Comparison of ENCODE assay signal across 1 cellular context in the genomic region with DNA sequence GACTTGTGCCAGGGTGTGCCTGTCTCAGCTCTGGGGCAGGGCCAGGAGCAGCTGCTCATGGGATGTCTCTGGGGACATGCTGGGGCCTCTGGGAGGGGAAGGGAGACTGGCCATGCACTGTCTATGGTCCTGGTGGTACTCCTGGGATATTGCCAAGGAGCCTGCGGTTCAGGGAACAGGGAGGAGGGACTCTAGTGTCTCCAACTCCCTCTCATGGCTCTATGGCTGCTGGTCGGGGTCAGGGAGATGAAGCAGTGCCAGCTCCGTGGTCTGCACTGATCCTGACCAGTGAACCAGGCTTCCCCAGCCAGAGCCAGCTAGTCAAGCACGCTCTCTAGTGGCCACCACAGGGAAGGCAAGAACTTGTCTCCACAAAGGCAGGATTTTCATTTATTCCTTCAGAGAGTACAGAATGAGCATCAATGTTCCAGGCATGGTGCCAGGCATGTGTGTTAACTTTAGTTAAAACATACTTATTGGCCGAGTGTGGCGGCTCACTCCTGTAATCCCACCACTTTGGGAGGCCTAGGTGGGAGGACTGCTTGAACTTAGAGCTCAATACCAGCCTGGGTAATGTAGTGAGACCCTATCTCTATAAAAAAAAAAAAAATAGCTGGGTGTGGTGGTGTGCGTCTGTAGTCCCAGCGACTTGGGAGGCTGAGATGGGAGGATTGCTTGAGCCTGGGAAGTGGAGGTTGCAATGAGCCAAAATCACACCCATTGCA.
A peak's percentile ranks its signal among the peaks of the same experiment; 100 is the strongest.
TF ChIP-seq lines count a peak whose summit lies in the region.

No MANE protein-coding gene starts in this region.

TF ChIP-seq in HepG2, 621 proteins besides CTCF, POLR2A, EP300 and RAD21 (continues in another document):
- TF ChIP-seq, protein P1, sequence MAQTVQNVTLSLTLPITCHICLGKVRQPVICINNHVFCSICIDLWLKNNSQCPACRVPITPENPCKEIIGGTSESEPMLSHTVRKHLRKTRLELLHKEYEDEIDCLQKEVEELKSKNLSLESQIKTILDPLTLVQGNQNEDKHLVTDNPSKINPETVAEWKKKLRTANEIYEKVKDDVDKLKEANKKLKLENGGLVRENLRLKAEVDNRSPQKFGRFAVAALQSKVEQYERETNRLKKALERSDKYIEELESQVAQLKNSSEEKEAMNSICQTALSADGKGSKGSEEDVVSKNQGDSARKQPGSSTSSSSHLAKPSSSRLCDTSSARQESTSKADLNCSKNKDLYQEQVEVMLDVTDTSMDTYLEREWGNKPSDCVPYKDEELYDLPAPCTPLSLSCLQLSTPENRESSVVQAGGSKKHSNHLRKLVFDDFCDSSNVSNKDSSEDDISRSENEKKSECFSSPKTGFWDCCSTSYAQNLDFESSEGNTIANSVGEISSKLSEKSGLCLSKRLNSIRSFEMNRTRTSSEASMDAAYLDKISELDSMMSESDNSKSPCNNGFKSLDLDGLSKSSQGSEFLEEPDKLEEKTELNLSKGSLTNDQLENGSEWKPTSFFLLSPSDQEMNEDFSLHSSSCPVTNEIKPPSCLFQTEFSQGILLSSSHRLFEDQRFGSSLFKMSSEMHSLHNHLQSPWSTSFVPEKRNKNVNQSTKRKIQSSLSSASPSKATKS (CRISPR knock-in tag; IDR thresholded peaks at IDR 0.05), result no peak
- TF ChIP-seq ZNF160 (CRISPR knock-in tag; IDR thresholded peaks at IDR 0.05) (no peak), RARA (CRISPR knock-in tag; IDR thresholded peaks at IDR 0.05) (no peak), GATAD2A (CRISPR knock-in tag; IDR thresholded peaks at IDR 0.05) (0 out of 2 replicates have a peak, but pooled peaks have one; percentile 20), FOXO1 (CRISPR knock-in tag; IDR thresholded peaks at IDR 0.05) (peak; percentile 32; the same call in 1 of the 2 replicates), ZNF205 (CRISPR knock-in tag; IDR thresholded peaks at IDR 0.05) (0 out of 2 replicates have a peak, but pooled peaks have one; percentile 47), CC2D1A (CRISPR knock-in tag; IDR thresholded peaks at IDR 0.05) (no peak), ZNF12 (CRISPR knock-in tag; IDR thresholded peaks at IDR 0.05) (peak; percentile 40; the same call in 1 of the 2 replicates), MIER3 (CRISPR knock-in tag; IDR thresholded peaks at IDR 0.05; ENCODE audit: borderline replicate concordance) (0 out of 2 replicates have a peak, but pooled peaks have one; percentile 50), NONO (IDR thresholded peaks at IDR 0.05) (no peak), NONO (CRISPR knock-in tag; conservative IDR thresholded peaks at IDR 0.05) (no peak), ERF (CRISPR knock-in tag; IDR thresholded peaks at IDR 0.05) (peak; percentile 79; the same call in 1 of the 2 replicates), STAG1 (CRISPR knock-in tag; IDR thresholded peaks at IDR 0.05) (peak; percentile 98), PRMT3 (CRISPR knock-in tag; IDR thresholded peaks at IDR 0.05; ENCODE audit: borderline replicate concordance, low read depth) (no peak), RELA (CRISPR knock-in tag; IDR thresholded peaks at IDR 0.05) (no peak), ZNF780A (CRISPR knock-in tag; IDR thresholded peaks at IDR 0.05) (no peak), HDAC2 (CRISPR knock-in tag; IDR thresholded peaks at IDR 0.05) (0 out of 2 replicates have a peak, but pooled peaks have one; percentile 18), TEAD3 (CRISPR knock-in tag; optimal IDR thresholded peaks at IDR 0.05; ENCODE audit: borderline replicate concordance) (peak; percentile 43), ZNF260 (CRISPR knock-in tag; IDR thresholded peaks at IDR 0.05; ENCODE audit: borderline replicate concordance, low read depth) (no peak)
- TF ChIP-seq, protein P2, sequence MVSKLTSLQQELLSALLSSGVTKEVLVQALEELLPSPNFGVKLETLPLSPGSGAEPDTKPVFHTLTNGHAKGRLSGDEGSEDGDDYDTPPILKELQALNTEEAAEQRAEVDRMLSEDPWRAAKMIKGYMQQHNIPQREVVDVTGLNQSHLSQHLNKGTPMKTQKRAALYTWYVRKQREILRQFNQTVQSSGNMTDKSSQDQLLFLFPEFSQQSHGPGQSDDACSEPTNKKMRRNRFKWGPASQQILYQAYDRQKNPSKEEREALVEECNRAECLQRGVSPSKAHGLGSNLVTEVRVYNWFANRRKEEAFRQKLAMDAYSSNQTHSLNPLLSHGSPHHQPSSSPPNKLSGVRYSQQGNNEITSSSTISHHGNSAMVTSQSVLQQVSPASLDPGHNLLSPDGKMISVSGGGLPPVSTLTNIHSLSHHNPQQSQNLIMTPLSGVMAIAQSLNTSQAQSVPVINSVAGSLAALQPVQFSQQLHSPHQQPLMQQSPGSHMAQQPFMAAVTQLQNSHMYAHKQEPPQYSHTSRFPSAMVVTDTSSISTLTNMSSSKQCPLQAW (CRISPR knock-in tag; IDR thresholded peaks at IDR 0.05), result 0 out of 2 replicates have a peak, but pooled peaks have one; percentile 39
- TF ChIP-seq, protein P3, sequence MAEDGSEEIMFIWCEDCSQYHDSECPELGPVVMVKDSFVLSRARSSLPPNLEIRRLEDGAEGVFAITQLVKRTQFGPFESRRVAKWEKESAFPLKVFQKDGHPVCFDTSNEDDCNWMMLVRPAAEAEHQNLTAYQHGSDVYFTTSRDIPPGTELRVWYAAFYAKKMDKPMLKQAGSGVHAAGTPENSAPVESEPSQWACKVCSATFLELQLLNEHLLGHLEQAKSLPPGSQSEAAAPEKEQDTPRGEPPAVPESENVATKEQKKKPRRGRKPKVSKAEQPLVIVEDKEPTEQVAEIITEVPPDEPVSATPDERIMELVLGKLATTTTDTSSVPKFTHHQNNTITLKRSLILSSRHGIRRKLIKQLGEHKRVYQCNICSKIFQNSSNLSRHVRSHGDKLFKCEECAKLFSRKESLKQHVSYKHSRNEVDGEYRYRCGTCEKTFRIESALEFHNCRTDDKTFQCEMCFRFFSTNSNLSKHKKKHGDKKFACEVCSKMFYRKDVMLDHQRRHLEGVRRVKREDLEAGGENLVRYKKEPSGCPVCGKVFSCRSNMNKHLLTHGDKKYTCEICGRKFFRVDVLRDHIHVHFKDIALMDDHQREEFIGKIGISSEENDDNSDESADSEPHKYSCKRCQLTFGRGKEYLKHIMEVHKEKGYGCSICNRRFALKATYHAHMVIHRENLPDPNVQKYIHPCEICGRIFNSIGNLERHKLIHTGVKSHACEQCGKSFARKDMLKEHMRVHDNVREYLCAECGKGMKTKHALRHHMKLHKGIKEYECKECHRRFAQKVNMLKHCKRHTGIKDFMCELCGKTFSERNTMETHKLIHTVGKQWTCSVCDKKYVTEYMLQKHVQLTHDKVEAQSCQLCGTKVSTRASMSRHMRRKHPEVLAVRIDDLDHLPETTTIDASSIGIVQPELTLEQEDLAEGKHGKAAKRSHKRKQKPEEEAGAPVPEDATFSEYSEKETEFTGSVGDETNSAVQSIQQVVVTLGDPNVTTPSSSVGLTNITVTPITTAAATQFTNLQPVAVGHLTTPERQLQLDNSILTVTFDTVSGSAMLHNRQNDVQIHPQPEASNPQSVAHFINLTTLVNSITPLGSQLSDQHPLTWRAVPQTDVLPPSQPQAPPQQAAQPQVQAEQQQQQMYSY (CRISPR knock-in tag; IDR thresholded peaks at IDR 0.05), result peak; percentile 76
- TF ChIP-seq, protein P4, sequence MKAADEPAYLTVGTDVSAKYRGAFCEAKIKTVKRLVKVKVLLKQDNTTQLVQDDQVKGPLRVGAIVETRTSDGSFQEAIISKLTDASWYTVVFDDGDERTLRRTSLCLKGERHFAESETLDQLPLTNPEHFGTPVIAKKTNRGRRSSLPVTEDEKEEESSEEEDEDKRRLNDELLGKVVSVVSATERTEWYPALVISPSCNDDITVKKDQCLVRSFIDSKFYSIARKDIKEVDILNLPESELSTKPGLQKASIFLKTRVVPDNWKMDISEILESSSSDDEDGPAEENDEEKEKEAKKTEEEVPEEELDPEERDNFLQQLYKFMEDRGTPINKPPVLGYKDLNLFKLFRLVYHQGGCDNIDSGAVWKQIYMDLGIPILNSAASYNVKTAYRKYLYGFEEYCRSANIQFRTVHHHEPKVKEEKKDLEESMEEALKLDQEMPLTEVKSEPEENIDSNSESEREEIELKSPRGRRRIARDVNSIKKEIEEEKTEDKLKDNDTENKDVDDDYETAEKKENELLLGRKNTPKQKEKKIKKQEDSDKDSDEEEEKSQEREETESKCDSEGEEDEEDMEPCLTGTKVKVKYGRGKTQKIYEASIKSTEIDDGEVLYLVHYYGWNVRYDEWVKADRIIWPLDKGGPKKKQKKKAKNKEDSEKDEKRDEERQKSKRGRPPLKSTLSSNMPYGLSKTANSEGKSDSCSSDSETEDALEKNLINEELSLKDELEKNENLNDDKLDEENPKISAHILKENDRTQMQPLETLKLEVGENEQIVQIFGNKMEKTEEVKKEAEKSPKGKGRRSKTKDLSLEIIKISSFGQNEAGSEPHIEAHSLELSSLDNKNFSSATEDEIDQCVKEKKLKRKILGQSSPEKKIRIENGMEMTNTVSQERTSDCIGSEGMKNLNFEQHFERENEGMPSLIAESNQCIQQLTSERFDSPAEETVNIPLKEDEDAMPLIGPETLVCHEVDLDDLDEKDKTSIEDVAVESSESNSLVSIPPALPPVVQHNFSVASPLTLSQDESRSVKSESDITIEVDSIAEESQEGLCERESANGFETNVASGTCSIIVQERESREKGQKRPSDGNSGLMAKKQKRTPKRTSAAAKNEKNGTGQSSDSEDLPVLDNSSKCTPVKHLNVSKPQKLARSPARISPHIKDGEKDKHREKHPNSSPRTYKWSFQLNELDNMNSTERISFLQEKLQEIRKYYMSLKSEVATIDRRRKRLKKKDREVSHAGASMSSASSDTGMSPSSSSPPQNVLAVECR (CRISPR knock-in tag; IDR thresholded peaks at IDR 0.05; ENCODE audit: borderline replicate concordance), result peak; percentile 23; the same call in 1 of the 2 replicates
- TF ChIP-seq, protein P5, sequence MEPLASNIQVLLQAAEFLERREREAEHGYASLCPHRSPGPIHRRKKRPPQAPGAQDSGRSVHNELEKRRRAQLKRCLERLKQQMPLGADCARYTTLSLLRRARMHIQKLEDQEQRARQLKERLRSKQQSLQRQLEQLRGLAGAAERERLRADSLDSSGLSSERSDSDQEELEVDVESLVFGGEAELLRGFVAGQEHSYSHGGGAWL (CRISPR knock-in tag; IDR thresholded peaks at IDR 0.05), result no peak
- TF ChIP-seq, protein P6, sequence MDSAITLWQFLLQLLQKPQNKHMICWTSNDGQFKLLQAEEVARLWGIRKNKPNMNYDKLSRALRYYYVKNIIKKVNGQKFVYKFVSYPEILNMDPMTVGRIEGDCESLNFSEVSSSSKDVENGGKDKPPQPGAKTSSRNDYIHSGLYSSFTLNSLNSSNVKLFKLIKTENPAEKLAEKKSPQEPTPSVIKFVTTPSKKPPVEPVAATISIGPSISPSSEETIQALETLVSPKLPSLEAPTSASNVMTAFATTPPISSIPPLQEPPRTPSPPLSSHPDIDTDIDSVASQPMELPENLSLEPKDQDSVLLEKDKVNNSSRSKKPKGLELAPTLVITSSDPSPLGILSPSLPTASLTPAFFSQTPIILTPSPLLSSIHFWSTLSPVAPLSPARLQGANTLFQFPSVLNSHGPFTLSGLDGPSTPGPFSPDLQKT (CRISPR knock-in tag; IDR thresholded peaks at IDR 0.05; ENCODE audit: borderline replicate concordance), result no peak
- TF ChIP-seq, protein P7, sequence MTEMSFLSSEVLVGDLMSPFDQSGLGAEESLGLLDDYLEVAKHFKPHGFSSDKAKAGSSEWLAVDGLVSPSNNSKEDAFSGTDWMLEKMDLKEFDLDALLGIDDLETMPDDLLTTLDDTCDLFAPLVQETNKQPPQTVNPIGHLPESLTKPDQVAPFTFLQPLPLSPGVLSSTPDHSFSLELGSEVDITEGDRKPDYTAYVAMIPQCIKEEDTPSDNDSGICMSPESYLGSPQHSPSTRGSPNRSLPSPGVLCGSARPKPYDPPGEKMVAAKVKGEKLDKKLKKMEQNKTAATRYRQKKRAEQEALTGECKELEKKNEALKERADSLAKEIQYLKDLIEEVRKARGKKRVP (CRISPR knock-in tag; IDR thresholded peaks at IDR 0.05), result no peak
- TF ChIP-seq, protein P8, sequence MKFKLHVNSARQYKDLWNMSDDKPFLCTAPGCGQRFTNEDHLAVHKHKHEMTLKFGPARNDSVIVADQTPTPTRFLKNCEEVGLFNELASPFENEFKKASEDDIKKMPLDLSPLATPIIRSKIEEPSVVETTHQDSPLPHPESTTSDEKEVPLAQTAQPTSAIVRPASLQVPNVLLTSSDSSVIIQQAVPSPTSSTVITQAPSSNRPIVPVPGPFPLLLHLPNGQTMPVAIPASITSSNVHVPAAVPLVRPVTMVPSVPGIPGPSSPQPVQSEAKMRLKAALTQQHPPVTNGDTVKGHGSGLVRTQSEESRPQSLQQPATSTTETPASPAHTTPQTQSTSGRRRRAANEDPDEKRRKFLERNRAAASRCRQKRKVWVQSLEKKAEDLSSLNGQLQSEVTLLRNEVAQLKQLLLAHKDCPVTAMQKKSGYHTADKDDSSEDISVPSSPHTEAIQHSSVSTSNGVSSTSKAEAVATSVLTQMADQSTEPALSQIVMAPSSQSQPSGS (CRISPR knock-in tag; IDR thresholded peaks at IDR 0.05), result peak; percentile 52; the same call in 1 of the 2 replicates
- TF ChIP-seq, protein P9, sequence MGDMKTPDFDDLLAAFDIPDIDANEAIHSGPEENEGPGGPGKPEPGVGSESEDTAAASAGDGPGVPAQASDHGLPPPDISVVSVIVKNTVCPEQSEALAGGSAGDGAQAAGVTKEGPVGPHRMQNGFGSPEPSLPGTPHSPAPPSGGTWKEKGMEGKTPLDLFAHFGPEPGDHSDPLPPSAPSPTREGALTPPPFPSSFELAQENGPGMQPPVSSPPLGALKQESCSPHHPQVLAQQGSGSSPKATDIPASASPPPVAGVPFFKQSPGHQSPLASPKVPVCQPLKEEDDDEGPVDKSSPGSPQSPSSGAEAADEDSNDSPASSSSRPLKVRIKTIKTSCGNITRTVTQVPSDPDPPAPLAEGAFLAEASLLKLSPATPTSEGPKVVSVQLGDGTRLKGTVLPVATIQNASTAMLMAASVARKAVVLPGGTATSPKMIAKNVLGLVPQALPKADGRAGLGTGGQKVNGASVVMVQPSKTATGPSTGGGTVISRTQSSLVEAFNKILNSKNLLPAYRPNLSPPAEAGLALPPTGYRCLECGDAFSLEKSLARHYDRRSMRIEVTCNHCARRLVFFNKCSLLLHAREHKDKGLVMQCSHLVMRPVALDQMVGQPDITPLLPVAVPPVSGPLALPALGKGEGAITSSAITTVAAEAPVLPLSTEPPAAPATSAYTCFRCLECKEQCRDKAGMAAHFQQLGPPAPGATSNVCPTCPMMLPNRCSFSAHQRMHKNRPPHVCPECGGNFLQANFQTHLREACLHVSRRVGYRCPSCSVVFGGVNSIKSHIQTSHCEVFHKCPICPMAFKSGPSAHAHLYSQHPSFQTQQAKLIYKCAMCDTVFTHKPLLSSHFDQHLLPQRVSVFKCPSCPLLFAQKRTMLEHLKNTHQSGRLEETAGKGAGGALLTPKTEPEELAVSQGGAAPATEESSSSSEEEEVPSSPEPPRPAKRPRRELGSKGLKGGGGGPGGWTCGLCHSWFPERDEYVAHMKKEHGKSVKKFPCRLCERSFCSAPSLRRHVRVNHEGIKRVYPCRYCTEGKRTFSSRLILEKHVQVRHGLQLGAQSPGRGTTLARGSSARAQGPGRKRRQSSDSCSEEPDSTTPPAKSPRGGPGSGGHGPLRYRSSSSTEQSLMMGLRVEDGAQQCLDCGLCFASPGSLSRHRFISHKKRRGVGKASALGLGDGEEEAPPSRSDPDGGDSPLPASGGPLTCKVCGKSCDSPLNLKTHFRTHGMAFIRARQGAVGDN (CRISPR knock-in tag; IDR thresholded peaks at IDR 0.05), result peak; percentile 43
